8 cellular contexts compared by ENCODE assay signal in genomic region chr9:131704195-131704983, GRCh38. TPM values are rescaled to one million over a fixed set of nuclear protein-coding genes. Genes with fewer than 3 reads are reported as not detected.
A peak's percentile ranks its signal among the peaks of the same experiment; 100 is the strongest.
DNase-seq lines count a peak whose midpoint lies in the region; ATAC-seq and TF ChIP-seq lines count a peak whose summit lies in the region.
"Had no signal": no experiment of that assay in that cellular context is flagged by ENCODE, and none has a peak within 500 bp of the region (broad histone marks: within the 10 kb centered on the region; RNA-seq: fewer than 3 reads in every experiment).

No MANE protein-coding gene starts in this region.

- H3K27ac Mint-ChIP-seq in MCF 10A (ENCODE audit: low read depth, unreplicated experiment) (no peak overlapping the region), nephron (peak overlapping the region; percentile 22 to 70 (median 33))
- H3K27ac Mint-ChIP-seq: activated CD4-positive, alpha-beta T cell treated with anti-CD3 and anti-CD28 coated beads, Interleukin-2, amount 10 ng/mL, durations not matched to agents 7 days and 5 days had no signal

- H3K36me3 Mint-ChIP-seq in MCF 10A (ENCODE audit: insufficient read depth, unreplicated experiment) = no peaks in the 10 kb centered on the region
- no peaks in the 10 kb centered on the region for H3K36me3 Mint-ChIP-seq in nephron (ENCODE audit: low read depth)

- intact Hi-C loops in MCF 10A (cut with micrococcal nuclease) = no loop called here

- peak; percentile 92 for DNase-seq in DMS 273 (lab: John Stamatoyannopoulos, UW; ENCODE audit: unreplicated experiment)
- peak; percentile 93 for DNase-seq in NCI-H1105 (lab: John Stamatoyannopoulos, UW)
- peak; percentile 59 for DNase-seq in MCF 10A (ENCODE audit: unreplicated experiment)
- DNase-seq in NCI-H187 (lab: John Stamatoyannopoulos, UW) = no peak
- DNase-seq in SW480 (ENCODE audit: low spot score) = no peak
- DNase-seq: activated CD4-positive, alpha-beta T cell treated with anti-CD3 and anti-CD28 coated beads, Interleukin-2, amount 10 ng/mL, durations not matched to agents 7 days and 5 days had no signal

- no TSS peak for BruUV-seq in MCF 10A (replicated peaks; lab: Mats Ljungman, UMichigan)

- CTCF ChIA-PET in MCF 10A (lab: Yijun Ruan, JAX) = interaction anchor here (0.6 to 1.4 kb wide), 6 partner anchors 11 to 261 kb away, joined by 3 to 5 read pairs (median 3); no protein-coding TSS in a partner anchor

- H3K4me3 Mint-ChIP-seq in MCF 10A (ENCODE audit: unreplicated experiment) (no peak overlapping the region), nephron (no peak overlapping the region)
- H3K4me3 Mint-ChIP-seq: activated CD4-positive, alpha-beta T cell treated with anti-CD3 and anti-CD28 coated beads, Interleukin-2, amount 10 ng/mL, durations not matched to agents 7 days and 5 days had no signal

- ATAC-seq in HG03196 (IDR thresholded peaks at IDR 0.05; ENCODE audit: unreplicated experiment) = no peak

- POLR2A ChIA-PET in MCF 10A (lab: Yijun Ruan, JAX) = interaction anchor here (0.7 to 4.4 kb wide), 20 partner anchors 10 to 331 kb away, joined by 3 to 47 read pairs (median 8); partner anchors contain the start of gene RAPGEF1

- TF ChIP-seq CTCF in MCF 10A (IDR thresholded peaks at IDR 0.05; ENCODE audit: unreplicated experiment) (no peak), nephron (IDR thresholded peaks at IDR 0.05; ENCODE audit: unreplicated experiment in 3 of 3) (no peak)

- H3K27me3 Mint-ChIP-seq in MCF 10A (ENCODE audit: insufficient read depth, unreplicated experiment) = no peaks in the 10 kb centered on the region
- H3K27me3 Mint-ChIP-seq in nephron (ENCODE audit: low read depth) = no peaks in the 10 kb centered on the region
- H3K27me3 Mint-ChIP-seq: activated CD4-positive, alpha-beta T cell treated with anti-CD3 and anti-CD28 coated beads, Interleukin-2, amount 10 ng/mL, durations not matched to agents 7 days and 5 days had no signal

- H3K4me1 Mint-ChIP-seq in MCF 10A (ENCODE audit: insufficient read depth, unreplicated experiment) (peaks cover 41% of the 10 kb centered on the region), nephron (peaks cover 55% of the 10 kb centered on the region)

- H3K9me3 Mint-ChIP-seq in MCF 10A (ENCODE audit: unreplicated experiment) (no peaks in the 10 kb centered on the region), nephron (no peaks in the 10 kb centered on the region)
- H3K9me3 Mint-ChIP-seq: activated CD4-positive, alpha-beta T cell treated with anti-CD3 and anti-CD28 coated beads, Interleukin-2, amount 10 ng/mL, durations not matched to agents 7 days and 5 days had no signal

RNA-seq across cellular contexts. Expression of gene RAPGEF1, which starts 35.5 kb away (rescaled TPM):
- total RNA-seq in MCF 10A (2022) = 55.4 and 73.0 TPM in 2 replicates

Comparison
In these comparisons a context has a peak if more than half of its experiments do, and no peak if none do; other contexts are left out.
1. DNase-seq: peak in DMS 273 (single experiment), NCI-H1105 (single experiment) and MCF 10A (single experiment); none in NCI-H187 (0 of 2) and SW480 (single experiment).